9 cellular contexts compared by ENCODE assay signal in the genomic region with DNA sequence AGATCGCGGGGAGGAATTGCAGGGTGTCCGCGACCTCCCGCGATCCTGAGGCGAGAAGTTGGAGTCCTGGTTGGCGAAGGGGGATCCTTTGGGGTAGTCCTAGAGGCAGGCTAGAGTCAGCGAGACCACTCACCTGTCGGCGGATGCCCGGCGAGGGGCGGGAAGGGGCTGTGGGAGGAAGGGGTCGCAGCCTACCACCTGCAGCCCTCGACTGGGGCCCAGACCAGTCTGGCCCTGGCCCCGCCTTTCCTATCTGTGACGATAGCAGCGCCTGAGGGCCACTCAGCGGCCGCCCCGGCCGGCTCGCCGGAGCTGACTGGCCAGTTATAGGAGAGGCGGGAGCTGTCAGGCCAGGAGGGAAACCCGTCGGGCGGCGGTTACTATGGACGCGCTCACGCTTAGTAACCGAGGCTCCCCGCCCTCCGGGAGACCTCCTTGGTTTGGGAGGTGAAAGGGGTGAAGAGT. TPM values are rescaled to one million over a fixed set of nuclear protein-coding genes. Genes with fewer than 3 reads are reported as not detected.
DNase-seq lines count a peak whose midpoint lies in the region; ATAC-seq, FAIRE-seq and TF ChIP-seq lines count a peak whose summit lies in the region.
"Had no signal": no experiment of that assay in that cellular context is flagged by ENCODE, and none has a peak within 500 bp of the region (broad histone marks: within the 10 kb centered on the region; RNA-seq: fewer than 3 reads in every experiment).

A gene (minus strand): TSS at position 213 of the 465 bp plus-strand sequence. CDS start 10,012 bp downstream, outside the sequence.

- peak within 1 kb of the TSS; percentile 15 for H3K9ac ChIP-seq in keratinocyte (ENCODE audit: control insufficient read depth, extremely low read depth, insufficient read depth, low read length)

- TF ChIP-seq CTCF in keratinocyte (optimal IDR thresholded peaks at IDR 0.05 in 1 of 3, IDR thresholded peaks at IDR 0.05 in 1 of 3, conservative IDR thresholded peaks at IDR 0.05 in 1 of 3; ENCODE audit: extremely low read depth in 1 of 3, insufficient read depth in 2 of 3, low read length in 3 of 3), result no peak

- dilution Hi-C loops in keratinocyte (cut with MboI; ENCODE audit: extremely low pct_ligation_motif_present, low sequenced_read_pairs), result no loop called here

- H3K27me3 ChIP-seq in keratinocyte (ENCODE audit: control insufficient read depth, extremely low read depth, insufficient read depth, low read length), result peaks cover 9% of the 10 kb centered on the region

- no peaks in the 10 kb centered on the region for H3K9me3 ChIP-seq in keratinocyte (ENCODE audit: control insufficient read depth, low read depth, low read length)

- ATAC-seq in GM21717 (IDR thresholded peaks at IDR 0.05; ENCODE audit: unreplicated experiment), result no peak

- H4K20me1 ChIP-seq in keratinocyte (ENCODE audit: control insufficient read depth, extremely low read depth, insufficient read depth, low read length), result no peaks in the 10 kb centered on the region

- peaks cover 10% of the 10 kb centered on the region for H3K4me1 ChIP-seq in keratinocyte (ENCODE audit: control insufficient read depth, extremely low read depth, insufficient read depth, low read length)

- peak within 1 kb of the TSS; percentile 83 for H3K4me2 ChIP-seq in keratinocyte (ENCODE audit: control insufficient read depth, extremely low read depth, insufficient read depth, low read depth, low read length)

- no peak for FAIRE-seq in keratinocyte (lab: Jason Lieb, UNC)
- FAIRE-seq: A204.1 had no signal

- no peaks in the 10 kb centered on the region for H3K79me2 ChIP-seq in keratinocyte (ENCODE audit: control insufficient read depth, insufficient read depth, low read length)

- no peak within 1 kb of the TSS for H3K27ac ChIP-seq in keratinocyte (ENCODE audit: control insufficient read depth, insufficient read depth, low read length)
- peak within 1 kb of the TSS in 1 of 21 experiments; percentile 23 for H3K27ac ChIP-seq in skin epidermis

- H2AFZ ChIP-seq in keratinocyte (ENCODE audit: control insufficient read depth, low read length), result peak within 1 kb of the TSS; percentile 82

- no peaks in the 10 kb centered on the region for H3K36me3 ChIP-seq in keratinocyte (ENCODE audit: control insufficient read depth in 2 of 2, extremely low read depth in 1 of 2, insufficient read depth in 2 of 2, low read length in 2 of 2)

- peak; percentile 60 for DNase-seq in DMS53 (lab: John Stamatoyannopoulos, UW)
- DNase-seq in DMS53 treated with DMSO at 0.1 percent for 48 hours (lab: John Stamatoyannopoulos, UW; ENCODE audit: unreplicated experiment), result no peak
- peak; percentile 52 for DNase-seq in NCI-H69 (lab: John Stamatoyannopoulos, UW)
- peak; percentile 73 for DNase-seq in dermis blood vessel endothelial cell
- no peak for DNase-seq in keratinocyte (ENCODE audit: low read depth, low spot score)
- DNase-seq in NCI-H446 (lab: John Stamatoyannopoulos, UW), result no peak

- no peaks in the 10 kb centered on the region for H3K9me1 ChIP-seq in keratinocyte (ENCODE audit: control insufficient read depth, extremely low read depth, insufficient read depth, low read length)

- H3K4me3 ChIP-seq in keratinocyte (ENCODE audit: control insufficient read depth in 2 of 3, extremely low read depth in 1 of 3, insufficient read depth in 2 of 3, low read depth in 1 of 3, low read length in 3 of 3), result peak within 1 kb of the TSS; percentile 27 to 65 (median 43)
- H3K4me3 ChIP-seq in skin epidermis, result peak within 1 kb of the TSS in 6 of 7 experiments; percentile 7 to 38 (median 24)

RNA-seq across cellular contexts. Expression of the gene that starts here (rescaled TPM):
- total RNA-seq in dermis blood vessel endothelial cell, result not detected in 2 replicates
- polyA plus RNA-seq in keratinocyte, result 0.12 to 0.19 TPM (median 0.16 TPM) in 3 replicates
- polyA plus RNA-seq in keratinocyte (2011; ENCODE audit: low read depth), result not detected
- polyA plus RNA-seq in keratinocyte (2011; cell fraction: cytosol; rRNA removed), result 0.26 TPM in 1 of 2 replicates, not detected in the other
- 0.14 and 0.73 TPM in 2 replicates for polyA plus RNA-seq in keratinocyte (2011; cell fraction: nucleus; rRNA removed)
- polyA plus RNA-seq in keratinocyte (2012; ENCODE audit: low replicate concordance), result not detected in 2 replicates
- not detected in 3 replicates for polyA minus RNA-seq in keratinocyte
- not detected for polyA minus RNA-seq in keratinocyte (2011; cell fraction: cytosol; rRNA and poly(A)+ RNA removed)
- not detected in 2 replicates for polyA minus RNA-seq in keratinocyte (2011; cell fraction: nucleus; rRNA and poly(A)+ RNA removed)

Comparison
In these comparisons a context has a peak if more than half of its experiments do, and no peak if none do; other contexts are left out.
1. DNase-seq: peak in DMS53 (single experiment) and NCI-H69 (single experiment); none in DMS53 treated with DMSO at 0.1 percent for 48 hours (single experiment), keratinocyte (single experiment) and NCI-H446 (0 of 2).
2. Peak in DNase-seq in dermis blood vessel endothelial cell; RNA of the gene not detected or under 1 TPM.